In the genomic region with DNA sequence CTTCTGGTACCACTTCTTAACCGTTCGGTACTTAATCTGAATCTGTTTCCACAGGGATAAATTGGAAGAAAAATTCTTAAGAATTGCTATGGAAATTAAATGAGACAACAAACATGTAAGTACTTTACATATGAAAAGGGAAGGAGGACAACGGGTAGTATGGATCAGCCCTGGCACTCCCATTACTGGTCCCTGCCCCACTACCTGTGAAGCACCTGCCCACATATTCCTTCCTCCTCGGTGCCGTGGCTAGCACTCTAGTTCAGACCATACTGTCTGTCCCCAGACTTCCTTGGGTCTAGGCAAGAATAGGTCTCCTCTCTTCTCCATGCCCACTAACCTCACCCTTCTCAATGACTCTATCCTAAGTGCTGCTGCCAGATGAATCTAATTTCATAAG, we compare ENCODE assay signal across 31 cellular contexts.
"Had no signal": no experiment of that assay in that cellular context is flagged by ENCODE, and none has a peak within 500 bp of the region (broad histone marks: within the 10 kb centered on the region; RNA-seq: fewer than 3 reads in every experiment).

No MANE protein-coding gene starts in this region.

- H3K27ac ChIP-seq: left ventricle myocardium inferior, pancreas, prostate gland, skin epidermis, stomach, testis, thyroid gland, transverse colon, upper lobe of left lung, vagina had no signal

- H3K4me3 ChIP-seq: left ventricle myocardium inferior, lung, mucosa of descending colon, pancreas, prostate gland, skin epidermis, stomach, testis, thyroid gland, transverse colon, upper lobe of left lung, vagina had no signal

- H3K4me1 Mint-ChIP-seq: memory B cell; stimulated activated naive B cell treated with anti-CD40 and anti-IgM and Interleukin-4, amounts not matched to agents 10 μg/mL and 1 μg/mL and 100 μg/mL, for 72 hours had no signal

- H3K9me3 ChIP-seq: left ventricle myocardium inferior, mucosa of descending colon, pancreas, prostate gland, stomach, testis, thyroid gland, transverse colon, upper lobe of left lung, vagina had no signal

- H3K27me3 Mint-ChIP-seq: memory B cell; naive thymus-derived CD4-positive, alpha-beta T cell; natural killer cell treated with Interleukin-12 subunit alpha and Interleukin-12 subunit beta and Interleukin-15 and Interleukin-18, amount 100 ng/mL, for 72 hours; stimulated activated naive B cell treated with anti-CD40 and anti-IgM and Interleukin-4, amounts not matched to agents 10 μg/mL and 1 μg/mL and 100 μg/mL, for 72 hours had no signal

- H3K36me3 ChIP-seq: pancreas, prostate gland, stomach, thyroid gland, transverse colon, upper lobe of left lung, vagina had no signal

- H3K4me3 Mint-ChIP-seq: memory B cell; natural killer cell treated with Interleukin-12 subunit alpha and Interleukin-12 subunit beta and Interleukin-15 and Interleukin-18, amount 100 ng/mL, for 72 hours; stimulated activated naive B cell treated with anti-CD40 and anti-IgM and Interleukin-4, amounts not matched to agents 10 μg/mL and 1 μg/mL and 100 μg/mL, for 72 hours had no signal

- H3K27ac Mint-ChIP-seq: memory B cell; natural killer cell treated with Interleukin-12 subunit alpha and Interleukin-12 subunit beta and Interleukin-15 and Interleukin-18, amount 100 ng/mL, for 72 hours; stimulated activated naive B cell treated with anti-CD40 and anti-IgM and Interleukin-4, amounts not matched to agents 10 μg/mL and 1 μg/mL and 100 μg/mL, for 72 hours had no signal

- ATAC-seq: left colon; mucosa of descending colon; naive thymus-derived CD4-positive, alpha-beta T cell; pancreas; right cardiac atrium; sciatic nerve; stimulated activated naive B cell treated with anti-CD40 and anti-IgM and Interleukin-4, amounts not matched to agents 10 μg/mL and 1 μg/mL and 100 μg/mL, for 72 hours; stimulated activated naive CD8-positive, alpha-beta T cell treated with anti-CD3 and anti-CD28 coated beads, Interleukin-15, Interleukin-2, amounts not matched to agents 100 U/mL and 50 U/mL, for 24 hours had no signal

- H3K4me1 ChIP-seq: prostate gland, thyroid gland, vagina had no signal

- H3K9me3 Mint-ChIP-seq: memory B cell; natural killer cell treated with Interleukin-12 subunit alpha and Interleukin-12 subunit beta and Interleukin-15 and Interleukin-18, amount 100 ng/mL, for 72 hours; stimulated activated naive B cell treated with anti-CD40 and anti-IgM and Interleukin-4, amounts not matched to agents 10 μg/mL and 1 μg/mL and 100 μg/mL, for 72 hours had no signal

- H3K27me3 ChIP-seq: pancreas, stomach, testis, thyroid gland, transverse colon, upper lobe of left lung, vagina had no signal

- FAIRE-seq: pancreas had no signal

- DNase-seq: hypothalamus; islet precursor cell; kidney glomerular epithelial cell; left colon; left ventricle myocardium inferior; midbrain; mucosa of descending colon; naive thymus-derived CD4-positive, alpha-beta T cell; nucleus accumbens; pancreas; posterior cingulate gyrus; retina; right cardiac atrium; stimulated activated CD4-positive, alpha-beta T cell treated with anti-CD3 and anti-CD28 coated beads, Interleukin-12 subunit alpha, Interleukin-12 subunit beta, amount 100 ng/mL, for 4 hours; stimulated activated CD4-positive, alpha-beta T cell treated with anti-CD3 and anti-CD28 coated beads, Interleukin-15, amount 100 ng/mL, for 24 hours; stimulated activated CD4-positive, alpha-beta T cell treated with anti-CD3 and anti-CD28 coated beads, Interleukin-2, amount 100 ng/mL, for 24 hours; stimulated activated CD4-positive, alpha-beta T cell treated with anti-CD3 and anti-CD28 coated beads, Interleukin-4, amount 100 ng/mL, for 1 hour; stimulated activated naive B cell treated with anti-CD40 and anti-IgM and Interleukin-4, amounts not matched to agents 10 μg/mL and 1 μg/mL and 100 μg/mL, for 72 hours; stimulated activated naive CD8-positive, alpha-beta T cell treated with anti-CD3 and anti-CD28 coated beads, Interleukin-15, Interleukin-2, amounts not matched to agents 100 U/mL and 50 U/mL, for 24 hours; stomach; testis; thyroid gland; transverse colon; upper lobe of left lung had no signal
